In genomic region chr12:57694459-57695019, GRCh38 we compare ENCODE assay signal across 8 cellular contexts. TPM values are rescaled to one million over a fixed set of nuclear protein-coding genes. Genes with fewer than 3 reads are reported as not detected.
DNase-seq lines count a peak whose midpoint lies in the region; ATAC-seq and TF ChIP-seq lines count a peak whose summit lies in the region.

No MANE protein-coding gene starts in this region.

- POLR2A ChIA-PET in CD4-positive, alpha-beta memory T cell (lab: Charles Lee; ENCODE audit: partially characterized antibody), result interaction anchor here (0.8 to 2.8 kb wide), 13 partner anchors 9 to 235 kb away, joined by 3 to 22 read pairs (median 4); partner anchors contain the start of genes ARHGAP9 and GLI1

- no peaks in the 10 kb centered on the region for H3K27me3 ChIP-seq in CD4-positive, alpha-beta memory T cell (ENCODE audit: insufficient read depth, low read length)
- H3K27me3 ChIP-seq in thoracic aorta (replicated peaks; ENCODE audit: insufficient read depth), result no peaks in the 10 kb centered on the region

- CTCF ChIA-PET in CD4-positive, alpha-beta memory T cell (lab: Charles Lee; ENCODE audit: partially characterized antibody), result interaction anchor here (1.1 to 2.8 kb wide), 3 partner anchors 47 to 111 kb away, joined by 4 to 15 read pairs (median 13); partner anchors contain the start of gene CDK4

- peak overlapping the region; percentile 75 to 82 for H3K4me3 ChIP-seq in CD4-positive, alpha-beta memory T cell (ENCODE audit: low read length in 2 of 2)
- peak overlapping the region; percentile 89 for H3K4me3 ChIP-seq in thoracic aorta

- H3K36me3 Mint-ChIP-seq in CD4-positive, alpha-beta memory T cell, result peaks cover 37 to 38% of the 10 kb centered on the region in 2 donors
- peaks cover 15% of the 10 kb centered on the region for H3K36me3 Mint-ChIP-seq in activated naive CD8-positive, alpha-beta T cell treated with anti-CD3 and anti-CD28 coated beads, Interleukin-2, amount 50 U/mL, for 24 hours (ENCODE audit: low read depth)
- peaks cover 9% of the 10 kb centered on the region for H3K36me3 Mint-ChIP-seq in stimulated activated effector memory CD8-positive, alpha-beta T cell treated with anti-CD3 and anti-CD28 coated beads, Interleukin-12 subunit alpha, Interleukin-12 subunit beta, amount 100 ng/mL, for 72 hours

- DNase-seq in CD4-positive, alpha-beta memory T cell, result peak in 3 of 5 donors; percentile 4 to 53 (median 6)
- DNase-seq in activated naive CD8-positive, alpha-beta T cell treated with anti-CD3 and anti-CD28 coated beads, Interleukin-2, amount 50 U/mL, for 24 hours, result peak; percentile 24
- DNase-seq in iPS-NIHi11 (ENCODE audit: low spot score), result peak; percentile 31
- DNase-seq in thoracic aorta (ENCODE audit: low spot score), result no peak
- no peak for DNase-seq in stimulated activated effector memory CD8-positive, alpha-beta T cell treated with anti-CD3 and anti-CD28 coated beads, Interleukin-12 subunit alpha, Interleukin-12 subunit beta, amount 100 ng/mL, for 72 hours (ENCODE audit: low spot score in 2 of 2)
- no peak for DNase-seq in activated CD4-positive, CD25-positive, alpha-beta regulatory T cell treated with anti-CD3 and anti-CD28 coated beads, Interleukin-2, amount 50 U/mL, for 72 hours

- H3K9me3 ChIP-seq in CD4-positive, alpha-beta memory T cell (ENCODE audit: control insufficient read depth in 1 of 2, low read length in 2 of 2), result no peaks in the 10 kb centered on the region
- H3K9me3 ChIP-seq in thoracic aorta, result no peaks in the 10 kb centered on the region

- H3K4me1 Mint-ChIP-seq in CD4-positive, alpha-beta memory T cell, result peaks cover 0 to 25% (median 9%) of the 10 kb centered on the region in 4 donors
- no peaks in the 10 kb centered on the region for H3K4me1 Mint-ChIP-seq in activated naive CD8-positive, alpha-beta T cell treated with anti-CD3 and anti-CD28 coated beads, Interleukin-2, amount 50 U/mL, for 24 hours
- peaks cover 21% of the 10 kb centered on the region for H3K4me1 Mint-ChIP-seq in stimulated activated effector memory CD8-positive, alpha-beta T cell treated with anti-CD3 and anti-CD28 coated beads, Interleukin-12 subunit alpha, Interleukin-12 subunit beta, amount 100 ng/mL, for 72 hours

- TF ChIP-seq CTCF in thoracic aorta (IDR thresholded peaks at IDR 0.05), result no peak

- peaks cover 26% of the 10 kb centered on the region for H3K4me1 ChIP-seq in CD4-positive, alpha-beta memory T cell (ENCODE audit: insufficient read depth, low read length)
- peaks cover 7 to 13% of the 10 kb centered on the region in 2 donors for H3K4me1 ChIP-seq in thoracic aorta (ENCODE audit: control insufficient read depth in 1 of 2, low read depth in 2 of 2)

- ATAC-seq in HG03066 (IDR thresholded peaks at IDR 0.05; ENCODE audit: low read depth, unreplicated experiment) (peak; percentile 3), thoracic aorta (ENCODE audit: insufficient number of reproducible peaks, low FRiP score, low read depth) (no peak), GM18873 (IDR thresholded peaks at IDR 0.05; ENCODE audit: low FRiP score, unreplicated experiment) (no peak)
- no peak for ATAC-seq in activated naive CD8-positive, alpha-beta T cell treated with anti-CD3 and anti-CD28 coated beads, Interleukin-2, amount 50 U/mL, for 24 hours
- ATAC-seq in stimulated activated effector memory CD8-positive, alpha-beta T cell treated with anti-CD3 and anti-CD28 coated beads, Interleukin-12 subunit alpha, Interleukin-12 subunit beta, amount 100 ng/mL, for 72 hours, result no peak

- no peak overlapping the region for H3K27ac Mint-ChIP-seq in CD4-positive, alpha-beta memory T cell
- H3K27ac Mint-ChIP-seq in activated naive CD8-positive, alpha-beta T cell treated with anti-CD3 and anti-CD28 coated beads, Interleukin-2, amount 50 U/mL, for 24 hours, result no peak overlapping the region
- no peak overlapping the region for H3K27ac Mint-ChIP-seq in stimulated activated effector memory CD8-positive, alpha-beta T cell treated with anti-CD3 and anti-CD28 coated beads, Interleukin-12 subunit alpha, Interleukin-12 subunit beta, amount 100 ng/mL, for 72 hours

- H3K4me3 Mint-ChIP-seq in CD4-positive, alpha-beta memory T cell, result no peak overlapping the region
- H3K4me3 Mint-ChIP-seq in activated naive CD8-positive, alpha-beta T cell treated with anti-CD3 and anti-CD28 coated beads, Interleukin-2, amount 50 U/mL, for 24 hours, result no peak overlapping the region
- H3K4me3 Mint-ChIP-seq in stimulated activated effector memory CD8-positive, alpha-beta T cell treated with anti-CD3 and anti-CD28 coated beads, Interleukin-12 subunit alpha, Interleukin-12 subunit beta, amount 100 ng/mL, for 72 hours, result no peak overlapping the region

- peaks cover 0 to 2% of the 10 kb centered on the region in 2 donors for H3K27me3 Mint-ChIP-seq in CD4-positive, alpha-beta memory T cell
- peaks cover 2% of the 10 kb centered on the region for H3K27me3 Mint-ChIP-seq in activated naive CD8-positive, alpha-beta T cell treated with anti-CD3 and anti-CD28 coated beads, Interleukin-2, amount 50 U/mL, for 24 hours

- H3K9me3 Mint-ChIP-seq in CD4-positive, alpha-beta memory T cell, result no peaks in the 10 kb centered on the region
- no peaks in the 10 kb centered on the region for H3K9me3 Mint-ChIP-seq in activated naive CD8-positive, alpha-beta T cell treated with anti-CD3 and anti-CD28 coated beads, Interleukin-2, amount 50 U/mL, for 24 hours
- no peaks in the 10 kb centered on the region for H3K9me3 Mint-ChIP-seq in stimulated activated effector memory CD8-positive, alpha-beta T cell treated with anti-CD3 and anti-CD28 coated beads, Interleukin-12 subunit alpha, Interleukin-12 subunit beta, amount 100 ng/mL, for 72 hours

- peaks cover 33% of the 10 kb centered on the region for H3K36me3 ChIP-seq in CD4-positive, alpha-beta memory T cell (ENCODE audit: insufficient read depth, low read length)
- peaks cover 18% of the 10 kb centered on the region for H3K36me3 ChIP-seq in thoracic aorta

- H3K27ac ChIP-seq in CD4-positive, alpha-beta memory T cell (ENCODE audit: low read depth, low read length), result peak overlapping the region; percentile 79
- peak overlapping the region; percentile 58 to 71 for H3K27ac ChIP-seq in thoracic aorta

- intact Hi-C loops in CD4-positive, alpha-beta memory T cell (cut with micrococcal nuclease), result loop anchor here (5.0 to 10.0 kb wide), 3 partner anchors 207 to 243 kb away; partner anchors contain the start of genes GLI1, INHBE and MARS1

RNA-seq across cellular contexts. Expression of gene OS9, which starts 0.6 kb away (rescaled TPM):
- 100 to 1,000 TPM; 189 to 195 TPM for total RNA-seq in CD4-positive, alpha-beta memory T cell
- polyA plus RNA-seq in CD4-positive, alpha-beta memory T cell, result 10 to 100 TPM; 56.6 to 73.0 TPM
- 100 to 1,000 TPM; 253 to 381 TPM for total RNA-seq in thoracic aorta

RNA-seq across cellular contexts. Expression of gene AGAP2, which starts 44.0 kb away (rescaled TPM):
- 10 to 100 TPM; 63.2 to 66.7 TPM for total RNA-seq in CD4-positive, alpha-beta memory T cell
- 1 to 10 TPM; 3.2 to 8.6 TPM for polyA plus RNA-seq in CD4-positive, alpha-beta memory T cell
- total RNA-seq in thoracic aorta, result 1 to 10 TPM; 1.2 to 3.5 TPM

RNA-seq across cellular contexts. Expression of gene TSPAN31, which starts 50.3 kb away (rescaled TPM):
- total RNA-seq in CD4-positive, alpha-beta memory T cell, result 10 to 100 TPM; 27.5 to 30.6 TPM
- polyA plus RNA-seq in CD4-positive, alpha-beta memory T cell, result 10 to 100 TPM; 37.5 to 76.2 TPM
- 100 to 1,000 TPM in 1 of 2 donors, 10 to 100 TPM in 1; 58.8 to 115 TPM for total RNA-seq in thoracic aorta

RNA-seq across cellular contexts. Expression of gene CDK4, which starts 57.6 kb away (rescaled TPM):
- 10 to 100 TPM; 44.4 to 48.3 TPM for total RNA-seq in CD4-positive, alpha-beta memory T cell
- polyA plus RNA-seq in CD4-positive, alpha-beta memory T cell, result 10 to 100 TPM; 85.0 to 99.7 TPM
- 10 to 100 TPM; 52.3 to 72.8 TPM for total RNA-seq in thoracic aorta

Comparison
In these comparisons a context has a peak if more than half of its experiments do, and no peak if none do; other contexts are left out.
1. DNase-seq: peak in CD4-positive, alpha-beta memory T cell (3 of 5), activated naive CD8-positive, alpha-beta T cell treated with anti-CD3 and anti-CD28 coated beads, Interleukin-2, amount 50 U/mL, for 24 hours (single experiment) and iPS-NIHi11 (single experiment); none in thoracic aorta (single experiment), stimulated activated effector memory CD8-positive, alpha-beta T cell treated with anti-CD3 and anti-CD28 coated beads, Interleukin-12 subunit alpha, Interleukin-12 subunit beta, amount 100 ng/mL, for 72 hours (0 of 2) and activated CD4-positive, CD25-positive, alpha-beta regulatory T cell treated with anti-CD3 and anti-CD28 coated beads, Interleukin-2, amount 50 U/mL, for 72 hours (single experiment).
2. RNA of gene AGAP2, which starts 44.0 kb away (total RNA-seq): 63.2 to 66.7 TPM in CD4-positive, alpha-beta memory T cell; 1.2 to 3.5 TPM in thoracic aorta; every median in the first group is over 10 times any median in the second.